In genomic region chr6:73388433-73388799, GRCh38 we compare ENCODE assay signal across 1 cellular context.
TF ChIP-seq lines count a peak whose summit lies in the region.

No MANE protein-coding gene starts in this region.

TF ChIP-seq in K562, 482 proteins besides CTCF, POLR2A, EP300 and RAD21:
- TF ChIP-seq KDM5B (IDR thresholded peaks at IDR 0.05; ENCODE audit: insufficient replicate concordance, low read depth, low read length) (no peak), SRSF1 (IDR thresholded peaks at IDR 0.05; ENCODE audit: low read depth, low read length) (no peak), ZNF282 (CRISPR knock-in tag; IDR thresholded peaks at IDR 0.05) (no peak), TCFL5 (CRISPR knock-in tag; conservative IDR thresholded peaks at IDR 0.05) (no peak), ADNP (tag; IDR thresholded peaks at IDR 0.05) (no peak), MLX (CRISPR knock-in tag; conservative IDR thresholded peaks at IDR 0.05) (no peak), ZNF239 (CRISPR knock-in tag; IDR thresholded peaks at IDR 0.05) (no peak), TRIM24 (IDR thresholded peaks at IDR 0.05) (no peak), SAFB2 (IDR thresholded peaks at IDR 0.05; ENCODE audit: borderline replicate concordance, low read depth, low read length, severe bottlenecking) (no peak), CC2D1A (IDR thresholded peaks at IDR 0.05) (no peak), MTA2 (IDR thresholded peaks at IDR 0.05; ENCODE audit: low read depth) (no peak), EGR1 (conservative IDR thresholded peaks at IDR 0.05) (no peak), RBM39 (optimal IDR thresholded peaks at IDR 0.05; ENCODE audit: low read depth, low read length) (no peak), TEAD2 (tag; IDR thresholded peaks at IDR 0.05) (no peak), FOXO4 (CRISPR knock-in tag; IDR thresholded peaks at IDR 0.05) (no peak), CAMTA2 (CRISPR knock-in tag; conservative IDR thresholded peaks at IDR 0.05) (no peak), ZNF431 (CRISPR knock-in tag; IDR thresholded peaks at IDR 0.05) (no peak)
